In the genomic region with DNA sequence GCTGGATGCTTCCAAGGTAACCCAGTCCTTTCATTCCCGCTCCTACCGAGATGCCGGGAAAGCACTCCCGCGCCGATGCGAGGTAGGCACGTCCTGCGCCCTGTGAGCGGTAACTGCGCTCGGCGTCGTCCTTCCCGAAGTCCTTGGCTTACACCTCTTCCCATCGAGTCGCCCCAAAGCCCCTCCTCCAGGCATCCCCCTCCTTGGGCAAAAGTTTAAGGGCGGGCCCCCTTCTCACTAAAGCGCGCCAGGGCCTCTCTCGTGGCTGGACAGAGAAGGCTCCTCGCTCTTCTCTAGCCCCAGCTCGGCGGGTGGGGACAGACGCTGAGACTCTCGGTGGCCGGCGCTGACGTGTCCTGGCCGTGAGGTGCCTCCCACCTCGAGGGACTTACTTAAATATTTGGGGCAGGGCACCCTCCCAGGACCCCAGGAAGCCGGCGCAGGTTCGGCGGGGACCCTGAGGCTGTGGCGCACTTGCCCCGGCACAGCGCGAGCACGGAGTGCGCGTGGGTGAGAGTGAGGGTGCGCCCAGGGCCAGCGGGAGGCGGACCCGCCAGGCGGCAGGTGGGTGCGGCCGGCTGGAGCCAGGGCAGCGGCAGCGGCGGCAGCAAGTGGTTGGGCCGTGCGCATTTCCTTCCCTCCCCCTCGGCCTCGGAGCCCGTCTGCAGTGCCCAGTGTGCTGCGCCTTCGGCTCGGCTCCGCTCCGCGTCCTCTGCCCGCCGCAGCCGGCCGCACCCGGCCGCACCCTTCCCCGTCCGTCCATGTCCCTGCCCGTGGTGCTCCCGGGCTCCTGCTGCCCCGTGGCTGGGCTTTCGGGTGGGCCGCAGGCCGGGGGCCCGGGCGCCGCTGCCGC, we compare ENCODE assay signal across 8 cellular contexts. TPM values are rescaled to one million over a fixed set of nuclear protein-coding genes. Genes with fewer than 3 reads are reported as not detected.
DNase-seq lines count a peak whose midpoint lies in the region; ATAC-seq and TF ChIP-seq lines count a peak whose summit lies in the region.

A gene with protein sequence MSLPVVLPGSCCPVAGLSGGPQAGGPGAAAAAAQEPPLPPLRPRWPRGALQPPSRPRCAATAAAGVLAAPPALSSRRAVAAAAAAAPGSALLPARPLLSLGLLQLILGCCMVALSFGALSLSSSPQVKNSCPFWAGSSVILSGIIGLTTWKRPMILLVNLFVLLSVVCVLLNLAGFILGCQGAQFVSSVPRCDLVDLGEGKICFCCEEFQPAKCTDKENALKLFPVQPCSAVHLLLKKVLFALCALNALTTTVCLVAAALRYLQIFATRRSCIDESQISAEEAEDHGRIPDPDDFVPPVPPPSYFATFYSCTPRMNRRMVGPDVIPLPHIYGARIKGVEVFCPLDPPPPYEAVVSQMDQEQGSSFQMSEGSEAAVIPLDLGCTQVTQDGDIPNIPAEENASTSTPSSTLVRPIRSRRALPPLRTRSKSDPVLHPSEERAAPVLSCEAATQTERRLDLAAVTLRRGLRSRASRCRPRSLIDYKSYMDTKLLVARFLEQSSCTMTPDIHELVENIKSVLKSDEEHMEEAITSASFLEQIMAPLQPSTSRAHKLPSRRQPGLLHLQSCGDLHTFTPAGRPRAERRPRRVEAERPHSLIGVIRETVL (plus strand): TSS at position 667 of the 853 bp plus-strand sequence. CDS start 95 bp downstream, at position 762.

- no peaks in the 10 kb centered on the region for H3K36me3 ChIP-seq in iPS DF 6.9 (ENCODE audit: control insufficient read depth, insufficient read depth, low read length)

- in situ Hi-C loops in astrocyte of the spinal cord (cut with HindIII; ENCODE audit: low sequenced_read_pairs), result no loop called here

- H3K4me1 ChIP-seq in iPS DF 6.9 (ENCODE audit: control insufficient read depth, insufficient read depth, low read length), result peaks cover 5% of the 10 kb centered on the region; the same call in 1 of the 2 replicates

- TF ChIP-seq CTCF in astrocyte of the spinal cord (IDR thresholded peaks at IDR 0.05; ENCODE audit: low read depth, low read length) (no peak), retinal pigment epithelial cell (conservative IDR thresholded peaks at IDR 0.05; ENCODE audit: low read depth, low read length) (no peak)

- peak within 1 kb of the TSS; percentile 32 for H3K4me3 ChIP-seq in astrocyte of the spinal cord (ENCODE audit: low read depth, low read length)
- peak within 1 kb of the TSS; percentile 51; the same call in 1 of the 2 replicates for H3K4me3 ChIP-seq in iPS DF 6.9 (ENCODE audit: low read length)
- H3K4me3 ChIP-seq in retinal pigment epithelial cell (ENCODE audit: low read length), result peak within 1 kb of the TSS; percentile 61

- DNase-seq in A172 (ENCODE audit: low spot score) (peak; percentile 51), NCI-H2029 treated with DMSO at 0.1 percent for 48 hours (lab: John Stamatoyannopoulos, UW) (peak; percentile 33), astrocyte of the spinal cord (ENCODE audit: low read depth, low spot score) (peak; percentile 18), iPS DF 6.9 (ENCODE audit: low read depth, low spot score) (no peak), retinal pigment epithelial cell (ENCODE audit: low read depth) (peak; percentile 40), NCI-H446 treated with DMSO at 0.1 percent for 48 hours (lab: John Stamatoyannopoulos, UW) (no peak), NCI-H2107 (lab: John Stamatoyannopoulos, UW) (no peak)

- no peaks in the 10 kb centered on the region for H3K9me3 ChIP-seq in iPS DF 6.9 (ENCODE audit: control insufficient read depth, insufficient read depth, low read length)

- peak; percentile 75 for ATAC-seq in GM18907 (IDR thresholded peaks at IDR 0.05; ENCODE audit: unreplicated experiment)

- no peak within 1 kb of the TSS for H3K27ac ChIP-seq in iPS DF 6.9 (ENCODE audit: low read length)

- H3K27me3 ChIP-seq in iPS DF 6.9 (ENCODE audit: control insufficient read depth, insufficient read depth, low read length), result no peaks in the 10 kb centered on the region

- WGBS in iPS DF 6.9 (ENCODE audit: insufficient coverage, insufficient read length), result no CpG with 5 or more reads among the region's 81 CpGs

RNA-seq across cellular contexts. Expression of the gene that starts here (rescaled TPM):
- total RNA-seq in A172 (2014; rRNA removed; shearing (Covaris generic)), result 0.78 and 1.7 TPM in 2 replicates

Comparison
In these comparisons a context has a peak if more than half of its experiments do, and no peak if none do; other contexts are left out.
1. DNase-seq: peak in A172 (single experiment), NCI-H2029 treated with DMSO at 0.1 percent for 48 hours (single experiment), astrocyte of the spinal cord (single experiment) and retinal pigment epithelial cell (single experiment); none in iPS DF 6.9 (single experiment), NCI-H446 treated with DMSO at 0.1 percent for 48 hours (single experiment) and NCI-H2107 (single experiment).
2. Peak in every context shown above with its lines, with median percentiles within 50 percentile points of each other: H3K4me3 ChIP-seq.